Comparison of ENCODE assay signal across 8 cellular contexts in genomic region chr9:33817327-33818166, GRCh38. TPM values are rescaled to one million over a fixed set of nuclear protein-coding genes. Genes with fewer than 3 reads are reported as not detected.
DNase-seq lines count a peak whose midpoint lies in the region; ATAC-seq and FAIRE-seq lines count a peak whose summit lies in the region.

No MANE protein-coding gene starts in this region.

- FAIRE-seq in HTR-8/SVneo (lab: Jason Lieb, UNC): no peak

- intact Hi-C loops in left ventricle myocardium superior (cut with micrococcal nuclease): no loop called here

- ATAC-seq in GM19455 (IDR thresholded peaks at IDR 0.05; ENCODE audit: unreplicated experiment) (peak; percentile 30), left ventricle myocardium superior (peak; percentile 47)

- DNase-seq in D341Med (ENCODE audit: low spot score): peak; percentile 74
- DNase-seq in HTR-8/SVneo (ENCODE audit: insufficient read length, low spot score): peak; percentile 48
- peak; percentile 81 for DNase-seq in SW480 (ENCODE audit: low spot score)
- peak; percentile 40 for DNase-seq in amniotic stem cell (lab: John Stamatoyannopoulos, UW)
- DNase-seq in left ventricle myocardium superior: peak; percentile 68
- peak; percentile 51 for DNase-seq in pulmonary artery endothelial cell (ENCODE audit: low read depth, low spot score)
- no peak for DNase-seq in cortex of kidney (lab: John Stamatoyannopoulos, UW)

RNA-seq across cellular contexts. Expression of gene UBE2R2, which starts 0.6 kb away (rescaled TPM):
- total RNA-seq in left ventricle myocardium superior (48.0 TPM), pulmonary artery endothelial cell (19.7 and 23.5 TPM in 2 replicates)

RNA-seq across cellular contexts. Expression of gene PRSS3, which starts 22.2 kb away (rescaled TPM):
- total RNA-seq in left ventricle myocardium superior: not detected
- 20.3 and 30.8 TPM in 2 replicates for total RNA-seq in pulmonary artery endothelial cell

Comparison
In these comparisons a context has a peak if more than half of its experiments do, and no peak if none do; other contexts are left out.
1. RNA of gene PRSS3, which starts 22.2 kb away (total RNA-seq): 20.3 to 30.8 TPM in pulmonary artery endothelial cell; not detected in left ventricle myocardium superior (single experiment); every median in the first group is over 10 times any median in the second.